Comparison of ENCODE assay signal across 10 cellular contexts in the genomic region with DNA sequence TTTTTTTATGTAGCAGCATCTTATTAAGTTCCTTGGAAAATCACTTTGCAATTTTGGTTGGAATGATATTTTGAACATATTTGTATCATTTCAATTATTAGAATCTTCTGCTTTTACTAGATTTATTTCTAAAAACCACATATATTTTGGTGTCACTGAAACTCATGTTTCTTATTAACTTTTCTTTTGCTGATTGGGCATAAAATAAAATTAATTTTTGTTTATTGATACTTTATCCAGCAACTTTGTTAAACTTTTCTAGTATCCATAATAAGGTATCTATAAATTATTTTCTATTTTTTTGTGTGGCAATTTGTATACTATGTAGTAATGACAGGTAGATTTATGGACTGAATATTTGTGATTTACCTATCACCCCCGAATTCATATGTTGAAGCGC.
"Had no signal": no experiment of that assay in that cellular context is flagged by ENCODE, and none has a peak within 500 bp of the region (broad histone marks: within the 10 kb centered on the region; RNA-seq: fewer than 3 reads in every experiment).

No MANE protein-coding gene starts in this region.

- H3K9ac ChIP-seq: GM23248, KMS-11 had no signal

- H3K4me3 ChIP-seq: GM23248, HAP-1 had no signal

- H3K4me2 ChIP-seq: KMS-11 had no signal

- DNase-seq: GM23248, GOT3, H7, HFFc6, Karpas-422, KBM-7 had no signal

- H2AFZ ChIP-seq: GM23248 had no signal

- ATAC-seq: HCT116 had no signal

- H3K27ac ChIP-seq: GM23248, KMS-11 had no signal

- H3K9me3 ChIP-seq: HAP-1 had no signal

- FAIRE-seq: HTR-8/SVneo had no signal

- H3K36me3 ChIP-seq: HAP-1 had no signal

- H3K4me1 ChIP-seq: HAP-1 had no signal
